In the genomic region with DNA sequence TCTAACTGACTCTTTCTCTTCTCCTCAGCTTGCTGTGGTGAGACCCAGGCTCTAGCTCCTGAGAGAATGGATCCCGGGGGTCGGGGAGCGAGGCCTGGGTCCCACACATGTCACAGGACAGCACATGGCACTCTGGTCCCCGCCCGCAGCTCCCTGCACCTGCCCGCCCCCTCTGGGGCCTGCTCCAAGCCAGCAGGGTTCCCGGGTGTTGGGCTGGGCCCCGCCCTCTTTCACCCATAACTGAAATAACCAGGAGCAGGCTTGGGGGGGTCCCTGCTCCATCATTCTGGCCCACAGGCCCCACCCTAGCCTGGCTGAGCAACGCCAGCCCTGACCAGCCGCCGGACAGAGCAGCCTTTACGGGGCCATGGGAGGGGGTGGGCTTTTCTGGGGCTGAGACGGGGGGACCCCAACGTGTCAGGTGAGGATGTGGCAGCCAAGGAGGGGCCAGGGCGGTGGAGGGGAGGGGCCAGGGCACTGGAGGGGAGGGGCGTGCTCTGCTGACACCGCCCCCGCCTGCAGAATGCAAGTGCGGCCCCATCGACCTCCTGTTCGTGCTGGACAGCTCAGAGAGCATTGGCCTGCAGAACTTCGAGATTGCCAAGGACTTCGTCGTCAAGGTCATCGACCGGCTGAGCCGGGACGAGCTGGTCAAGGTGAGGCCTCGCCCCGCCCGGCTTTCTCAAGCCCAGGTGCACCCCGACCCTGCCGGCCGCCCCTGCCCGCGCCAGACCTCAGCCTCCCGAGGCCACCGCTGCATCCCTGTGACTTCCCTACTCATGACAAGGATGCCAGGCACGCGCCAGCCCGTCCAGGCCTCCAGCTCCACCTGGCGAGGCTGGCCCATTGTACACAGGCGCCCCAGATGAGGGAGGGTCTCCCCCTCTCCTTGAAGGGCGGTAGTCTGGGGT, we compare ENCODE assay signal across 15 cellular contexts. TPM values are rescaled to one million over a fixed set of nuclear protein-coding genes. Genes with fewer than 3 reads are reported as not detected.
DNase-seq lines count a peak whose midpoint lies in the region; ATAC-seq and TF ChIP-seq lines count a peak whose summit lies in the region.
"Had no signal": no experiment of that assay in that cellular context is flagged by ENCODE, and none has a peak within 500 bp of the region (broad histone marks: within the 10 kb centered on the region; RNA-seq: fewer than 3 reads in every experiment).

No MANE protein-coding gene starts in this region.

- H3K9me3 ChIP-seq in HEK293 (ENCODE audit: control insufficient read depth, insufficient read depth, low read depth, low read length) (no peaks in the 10 kb centered on the region), psoas muscle (no peaks in the 10 kb centered on the region), T-helper 17 cell (ENCODE audit: control insufficient read depth, low read length, poor library complexity, severe bottlenecking) (no peaks in the 10 kb centered on the region)
- H3K9me3 ChIP-seq: SJCRH30, suprapubic skin had no signal

- H3K27ac Mint-ChIP-seq in WTC11 (no peak overlapping the region), T-helper 17 cell (no peak overlapping the region)
- H3K27ac Mint-ChIP-seq: activated T-helper 17 cell treated with anti-CD3 and anti-CD28 coated beads, Interleukin-2, amount 50 U/mL, for 72 hours; CD8-positive, alpha-beta T cell had no signal

- TF ChIP-seq CTCF in HEK293 (tag by site-specific recombination; IDR thresholded peaks at IDR 0.05) (no peak), WTC11 (IDR thresholded peaks at IDR 0.05) (no peak), psoas muscle (IDR thresholded peaks at IDR 0.05) (no peak)

- DNase-seq in WTC11 (ENCODE audit: low spot score): peak; percentile 25
- DNase-seq in left ventricle myocardium superior: peak; percentile 44
- peak; percentile 19 to 57 for DNase-seq in psoas muscle
- DNase-seq in T-helper 17 cell: no peak
- no peak for DNase-seq in Kasumi-1 (lab: John Stamatoyannopoulos, UW)
- no peak for DNase-seq in DMS53 treated with DMSO at 0.1 percent for 48 hours (lab: John Stamatoyannopoulos, UW; ENCODE audit: unreplicated experiment)
- DNase-seq: GDM1, NCI-H1417, NCI-H774 had no signal

- H3K27me3 Mint-ChIP-seq in WTC11 (ENCODE audit: low read depth): no peaks in the 10 kb centered on the region
- H3K27me3 Mint-ChIP-seq in T-helper 17 cell: no peaks in the 10 kb centered on the region
- H3K27me3 Mint-ChIP-seq: activated T-helper 17 cell treated with anti-CD3 and anti-CD28 coated beads, Interleukin-2, amount 50 U/mL, for 72 hours; central memory CD8-positive, alpha-beta T cell had no signal

- no peaks in the 10 kb centered on the region for H3K4me1 ChIP-seq in HEK293 (ENCODE audit: control insufficient read depth, insufficient read depth, low read length)
- no peaks in the 10 kb centered on the region for H3K4me1 ChIP-seq in psoas muscle
- H3K4me1 ChIP-seq: SJCRH30, suprapubic skin had no signal

- H3K4me3 Mint-ChIP-seq in WTC11 (no peak overlapping the region), T-helper 17 cell (no peak overlapping the region)
- H3K4me3 Mint-ChIP-seq: activated T-helper 17 cell treated with anti-CD3 and anti-CD28 coated beads, Interleukin-2, amount 50 U/mL, for 72 hours; CD8-positive, alpha-beta T cell; central memory CD8-positive, alpha-beta T cell had no signal

- peaks cover 0 to 2% (median 0%) of the 10 kb centered on the region in 3 donors for H3K27me3 ChIP-seq in psoas muscle (ENCODE audit: insufficient read depth in 3 of 3, low read length in 2 of 3)
- H3K27me3 ChIP-seq: SJCRH30, suprapubic skin had no signal

- H3K9me3 Mint-ChIP-seq in WTC11: no peaks in the 10 kb centered on the region
- H3K9me3 Mint-ChIP-seq: activated T-helper 17 cell treated with anti-CD3 and anti-CD28 coated beads, Interleukin-2, amount 50 U/mL, for 72 hours; CD8-positive, alpha-beta T cell had no signal

- H3K36me3 Mint-ChIP-seq in WTC11: peaks cover 20% of the 10 kb centered on the region
- no peaks in the 10 kb centered on the region for H3K36me3 Mint-ChIP-seq in T-helper 17 cell (ENCODE audit: low read depth)
- H3K36me3 Mint-ChIP-seq: CD8-positive, alpha-beta T cell had no signal

- H3K27ac ChIP-seq in HEK293 (ENCODE audit: extremely low read depth, low read depth, low read length) (no peak overlapping the region), psoas muscle (no peak overlapping the region)
- H3K27ac ChIP-seq: SJCRH30, suprapubic skin had no signal

- WGBS in psoas muscle, 3 donors: 77 to 80% (median 80%) methylated on average over 39 to 44 of the region's 44 CpGs

- POLR2A ChIA-PET in HEK293 (lab: Yijun Ruan, JAX) (no interaction called here), WTC11 (lab: Charles Lee) (no interaction called here)

- ATAC-seq in WTC11 (peak; percentile 53), left ventricle myocardium superior (peak; percentile 28), psoas muscle (peak in 1 of 4 donors; percentile 26), T-helper 17 cell (no peak)
- ATAC-seq: activated T-helper 17 cell treated with anti-CD3 and anti-CD28 coated beads, Interleukin-2, amount 50 U/mL, for 72 hours; CD8-positive, alpha-beta T cell had no signal

- intact Hi-C loops in left ventricle myocardium superior (cut with micrococcal nuclease): no loop called here
- intact Hi-C loops in psoas muscle (cut with DNase I): no loop called here

- H3K4me1 Mint-ChIP-seq in WTC11 (no peaks in the 10 kb centered on the region), T-helper 17 cell (peaks cover 3% of the 10 kb centered on the region)
- H3K4me1 Mint-ChIP-seq: activated T-helper 17 cell treated with anti-CD3 and anti-CD28 coated beads, Interleukin-2, amount 50 U/mL, for 72 hours; central memory CD8-positive, alpha-beta T cell had no signal

- H3K4me3 ChIP-seq in HEK293 (ENCODE audit: low read depth, low read length) (no peak overlapping the region), psoas muscle (no peak overlapping the region)
- H3K4me3 ChIP-seq: SJCRH30, suprapubic skin had no signal

- CTCF ChIA-PET in HEK293 (lab: Yijun Ruan, JAX) (no interaction called here), WTC11 (lab: Charles Lee) (interaction anchor here (1.1 kb wide), 1 partner anchor 29 kb away, joined by 5 read pairs; no protein-coding TSS in a partner anchor)

- peaks cover 0 to 48% of the 10 kb centered on the region in 2 experiments; a peak in 1 of 3 replicates for H3K36me3 ChIP-seq in HEK293 (ENCODE audit: control insufficient read depth in 2 of 2, insufficient read depth in 1 of 2, low read length in 2 of 2)
- peaks cover 0 to 50% of the 10 kb centered on the region in 2 donors for H3K36me3 ChIP-seq in psoas muscle (ENCODE audit: insufficient read depth in 1 of 2, low read depth in 1 of 2)
- H3K36me3 ChIP-seq: SJCRH30 had no signal

TF ChIP-seq in HEK293, 187 proteins besides CTCF, POLR2A, EP300 and RAD21 (continues in another document):
- TF ChIP-seq KLF8 (tag by site-specific recombination; IDR thresholded peaks at IDR 0.05): peak; percentile 33; the same call in 1 of the 2 replicates

TF ChIP-seq in WTC11, 78 proteins besides CTCF, POLR2A, EP300 and RAD21 (continues in another document):
- TF ChIP-seq SOX15 (CRISPR knock-in tag; IDR thresholded peaks at IDR 0.05): no peak
- no peak for TF ChIP-seq ETV6 (CRISPR knock-in tag; IDR thresholded peaks at IDR 0.05)
- TF ChIP-seq ZBTB21 (CRISPR knock-in tag; IDR thresholded peaks at IDR 0.05; ENCODE audit: borderline replicate concordance): no peak
- TF ChIP-seq, protein P1, sequence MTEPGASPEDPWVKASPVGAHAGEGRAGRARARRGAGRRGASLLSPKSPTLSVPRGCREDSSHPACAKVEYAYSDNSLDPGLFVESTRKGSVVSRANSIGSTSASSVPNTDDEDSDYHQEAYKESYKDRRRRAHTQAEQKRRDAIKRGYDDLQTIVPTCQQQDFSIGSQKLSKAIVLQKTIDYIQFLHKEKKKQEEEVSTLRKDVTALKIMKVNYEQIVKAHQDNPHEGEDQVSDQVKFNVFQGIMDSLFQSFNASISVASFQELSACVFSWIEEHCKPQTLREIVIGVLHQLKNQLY (CRISPR knock-in tag; IDR thresholded peaks at IDR 0.05): no peak
- TF ChIP-seq ELF4 (CRISPR knock-in tag; IDR thresholded peaks at IDR 0.05; ENCODE audit: low read depth): no peak
- TF ChIP-seq, protein P2, sequence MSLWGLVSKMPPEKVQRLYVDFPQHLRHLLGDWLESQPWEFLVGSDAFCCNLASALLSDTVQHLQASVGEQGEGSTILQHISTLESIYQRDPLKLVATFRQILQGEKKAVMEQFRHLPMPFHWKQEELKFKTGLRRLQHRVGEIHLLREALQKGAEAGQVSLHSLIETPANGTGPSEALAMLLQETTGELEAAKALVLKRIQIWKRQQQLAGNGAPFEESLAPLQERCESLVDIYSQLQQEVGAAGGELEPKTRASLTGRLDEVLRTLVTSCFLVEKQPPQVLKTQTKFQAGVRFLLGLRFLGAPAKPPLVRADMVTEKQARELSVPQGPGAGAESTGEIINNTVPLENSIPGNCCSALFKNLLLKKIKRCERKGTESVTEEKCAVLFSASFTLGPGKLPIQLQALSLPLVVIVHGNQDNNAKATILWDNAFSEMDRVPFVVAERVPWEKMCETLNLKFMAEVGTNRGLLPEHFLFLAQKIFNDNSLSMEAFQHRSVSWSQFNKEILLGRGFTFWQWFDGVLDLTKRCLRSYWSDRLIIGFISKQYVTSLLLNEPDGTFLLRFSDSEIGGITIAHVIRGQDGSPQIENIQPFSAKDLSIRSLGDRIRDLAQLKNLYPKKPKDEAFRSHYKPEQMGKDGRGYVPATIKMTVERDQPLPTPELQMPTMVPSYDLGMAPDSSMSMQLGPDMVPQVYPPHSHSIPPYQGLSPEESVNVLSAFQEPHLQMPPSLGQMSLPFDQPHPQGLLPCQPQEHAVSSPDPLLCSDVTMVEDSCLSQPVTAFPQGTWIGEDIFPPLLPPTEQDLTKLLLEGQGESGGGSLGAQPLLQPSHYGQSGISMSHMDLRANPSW (CRISPR knock-in tag; conservative IDR thresholded peaks at IDR 0.05; ENCODE audit: low read depth): no peak
- TF ChIP-seq RELA (CRISPR knock-in tag; IDR thresholded peaks at IDR 0.05; ENCODE audit: borderline replicate concordance): no peak
- TF ChIP-seq TEAD4 (CRISPR knock-in tag; IDR thresholded peaks at IDR 0.05): no peak

RNA-seq across cellular contexts. Expression of a gene that starts 19.4 kb away (rescaled TPM):
- total RNA-seq in WTC11 (2021) (221 to 245 TPM (median 240 TPM) in 3 replicates), left ventricle myocardium superior (188 TPM), psoas muscle (10 to 100 TPM; 36.1 to 83.0 (median 61.9) TPM), T-helper 17 cell (1 to 10 TPM; 3.2 to 4.6 TPM)
- polyA plus RNA-seq in psoas muscle: 10 to 100 TPM; 29.4 to 32.1 (median 30.4) TPM

Comparison
In these comparisons a context has a peak if more than half of its experiments do, and no peak if none do; other contexts are left out.
1. DNase-seq: peak in WTC11 (single experiment), left ventricle myocardium superior (single experiment) and psoas muscle (2 of 2); none in T-helper 17 cell (0 of 3), Kasumi-1 (0 of 2) and DMS53 treated with DMSO at 0.1 percent for 48 hours (single experiment).
2. RNA of a gene that starts 19.4 kb away (total RNA-seq): 221 to 245 TPM in WTC11, 188 TPM in left ventricle myocardium superior (single experiment) and 36.1 to 83.0 TPM in psoas muscle; 3.2 to 4.6 TPM in T-helper 17 cell; every median in the first group is over 4 times any median in the second.